ENCODE assay signal across 17 cellular contexts in the genomic region with DNA sequence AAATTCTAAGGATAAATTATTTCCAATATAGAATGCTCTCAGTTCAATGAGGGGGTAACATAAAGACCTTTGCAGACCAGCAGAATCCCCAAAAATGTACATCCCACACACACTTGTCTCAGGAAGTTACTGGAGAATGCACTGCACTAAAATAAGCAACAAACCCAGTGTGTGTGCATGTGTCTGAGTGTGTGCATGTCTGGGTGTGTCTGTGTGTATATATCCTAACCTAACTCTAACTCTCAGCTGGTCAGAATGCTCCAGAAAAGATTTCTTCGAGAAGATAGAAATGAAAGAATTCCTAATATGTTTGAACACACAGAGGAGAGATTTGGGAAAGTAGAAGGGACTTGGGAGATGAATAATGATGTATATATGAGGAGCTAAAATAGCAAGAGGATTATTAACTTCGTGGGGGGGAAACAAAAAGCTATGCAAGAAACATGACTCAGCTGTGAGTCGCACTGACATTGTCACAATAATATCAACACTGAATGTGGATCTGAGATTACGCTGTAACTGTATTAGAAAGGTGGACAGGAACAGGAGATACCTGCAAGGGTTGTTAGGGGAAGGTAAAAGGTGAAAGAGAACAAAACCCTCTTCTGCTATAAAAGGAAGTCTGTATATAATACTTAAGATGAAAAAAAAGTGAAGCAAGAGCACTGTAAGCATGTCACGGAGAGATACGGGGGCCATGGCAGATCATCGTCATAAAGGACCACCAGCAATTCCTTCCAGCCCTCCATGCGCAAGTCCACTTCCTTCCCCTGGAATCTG. TPM values are rescaled to one million over a fixed set of nuclear protein-coding genes. Genes with fewer than 3 reads are reported as not detected.
DNase-seq lines count a peak whose midpoint lies in the region; ATAC-seq, FAIRE-seq and TF ChIP-seq lines count a peak whose summit lies in the region.
"Had no signal": no experiment of that assay in that cellular context is flagged by ENCODE, and none has a peak within 500 bp of the region (broad histone marks: within the 10 kb centered on the region; RNA-seq: fewer than 3 reads in every experiment).

No MANE protein-coding gene starts in this region.

- H3K4me1 ChIP-seq in left lung: peaks cover 0 to 23% of the 10 kb centered on the region in 2 donors
- H3K4me1 ChIP-seq in OCI-LY7 (ENCODE audit: insufficient read depth, low read length, poor library complexity, severe bottlenecking): no peaks in the 10 kb centered on the region

- no peaks in the 10 kb centered on the region for H3K36me3 ChIP-seq in left lung
- H3K36me3 ChIP-seq in OCI-LY7 (ENCODE audit: insufficient read depth, low read length): no peaks in the 10 kb centered on the region
- H3K36me3 ChIP-seq: BLaER1 had no signal

- no peak overlapping the region for H3K4me3 ChIP-seq in AG10803 (ENCODE audit: low read length)
- H3K4me3 ChIP-seq in cardiac fibroblast (replicated peaks in 1 of 2; ENCODE audit: low read depth in 2 of 2, low read length in 2 of 2): no peak overlapping the region
- H3K4me3 ChIP-seq in left lung: no peak overlapping the region
- no peak overlapping the region for H3K4me3 ChIP-seq in OCI-LY7 (ENCODE audit: low read depth, low read length, poor library complexity, severe bottlenecking)
- H3K4me3 ChIP-seq: BLaER1 had no signal

- intact Hi-C loops in left lung (cut with DNase I) (no loop called here), OCI-LY7 (cut with micrococcal nuclease; ENCODE audit: unreplicated experiment) (no loop called here)

- no peak for FAIRE-seq in D721Med (lab: Jason Lieb, UNC)
- FAIRE-seq: GM12891 had no signal

- H2AFZ ChIP-seq in OCI-LY7 (ENCODE audit: low read length): no peak overlapping the region

- POLR2A ChIA-PET in OCI-LY7 (lab: Charles Lee): interaction anchor here (0.6 to 0.9 kb wide), 2 partner anchors 20 to 82 kb away, joined by 3 read pairs; no protein-coding TSS in a partner anchor

- BruUV-seq in OCI-LY7 (replicated peaks; lab: Mats Ljungman, UMichigan): no TSS peak

- CTCF ChIA-PET in OCI-LY7 (lab: Charles Lee; ENCODE audit: unreplicated experiment): no interaction called here

- H3K27ac ChIP-seq in left lung: no peak overlapping the region
- H3K27ac ChIP-seq in OCI-LY7 (ENCODE audit: low read depth, low read length, poor library complexity, severe bottlenecking): no peak overlapping the region
- H3K27ac ChIP-seq: BLaER1 had no signal

- DNase-seq in AG10803 (ENCODE audit: low read depth) (peak; percentile 73), LHCN-M2 (ENCODE audit: low read depth) (peak; percentile 66), cardiac fibroblast (ENCODE audit: low read depth in 2 of 2) (peak; percentile 54 to 78), left lung (no peak), OCI-LY7 (ENCODE audit: low spot score) (no peak), T1000 (lab: John Stamatoyannopoulos, UW) (no peak), D721Med (ENCODE audit: insufficient read length, low spot score) (no peak)
- DNase-seq: activated CD4-positive, alpha-beta T cell treated with anti-CD3 and anti-CD28 coated beads, Interleukin-2, amount 10 ng/mL, durations not matched to agents 7 days and 5 days; activated T-cell treated with anti-CD3 and anti-CD28 coated beads, Interleukin-2, amount 50 U/mL, for 48 hours; dermis blood vessel endothelial cell; DND-41; OCI-M1; stimulated activated CD4-positive, alpha-beta T cell treated with anti-CD3 and anti-CD28 coated beads, Interleukin-1b, Interleukin-23, amount 100 ng/mL, for 48 hours had no signal

- H4K20me1 ChIP-seq in OCI-LY7 (ENCODE audit: insufficient read depth, low read length): no peaks in the 10 kb centered on the region
- H4K20me1 ChIP-seq: BLaER1 had no signal

- H3K9me2 ChIP-seq in OCI-LY7 (ENCODE audit: insufficient read depth, low read length): no peaks in the 10 kb centered on the region

- ATAC-seq in left lung (peak; percentile 31), GM19328 (IDR thresholded peaks at IDR 0.05; ENCODE audit: unreplicated experiment) (no peak)

- H3K79me2 ChIP-seq in OCI-LY7 (ENCODE audit: insufficient read depth, low read depth, low read length): no peaks in the 10 kb centered on the region

- H3K4me2 ChIP-seq in OCI-LY7 (ENCODE audit: low read length): no peak overlapping the region
- H3K4me2 ChIP-seq: BLaER1 had no signal

- H3K27me3 ChIP-seq in left lung: no peaks in the 10 kb centered on the region
- H3K27me3 ChIP-seq: BLaER1 had no signal

- H3K9me3 ChIP-seq in left lung (no peaks in the 10 kb centered on the region), OCI-LY7 (ENCODE audit: low read length) (no peaks in the 10 kb centered on the region)

- TF ChIP-seq CTCF in AG10803 (conservative IDR thresholded peaks at IDR 0.05; ENCODE audit: low read length): no peak
- TF ChIP-seq CTCF in cardiac fibroblast (IDR thresholded peaks at IDR 0.05; ENCODE audit: low read depth, low read length): no peak
- no peak for TF ChIP-seq CTCF in left lung (IDR thresholded peaks at IDR 0.05)
- no peak for TF ChIP-seq CTCF in OCI-LY7 (conservative IDR thresholded peaks at IDR 0.05; ENCODE audit: low read length)
- no peak for TF ChIP-seq CTCF in D721Med (IDR thresholded peaks at IDR 0.05; ENCODE audit: insufficient read depth, missing control alignments)

RNA-seq across cellular contexts. Expression of a gene that starts 11.1 kb away (rescaled TPM):
- total RNA-seq in LHCN-M2 (2014; rRNA removed) (0.32 and 1.1 TPM in 2 replicates), left lung (10 to 100 TPM; 32.9 to 45.2 TPM), OCI-LY7 (2022) (not detected in 2 replicates)
- polyA plus RNA-seq in LHCN-M2 (2012): 0.07 TPM
- total RNA-seq in OCI-LY7 (2014; rRNA removed; shearing (Covaris generic)): not detected in 2 replicates
- total RNA-seq: activated CD4-positive, alpha-beta T cell treated with anti-CD3 and anti-CD28 coated beads, Interleukin-2, amount 10 ng/mL, durations not matched to agents 7 days and 5 days; T-helper 1 cell treated with Interleukin-12 subunit alpha and Interleukin-12 subunit beta and Interleukin-4 antibody, amounts not matched to agents 30 ng/mL and 1 ng/mL, for 36 hours had no signal

Comparison
In these comparisons a context has a peak if more than half of its experiments do, and no peak if none do; other contexts are left out.
1. DNase-seq: peak in AG10803 (single experiment), LHCN-M2 (single experiment) and cardiac fibroblast (2 of 2); none in left lung (0 of 2), OCI-LY7 (single experiment), T1000 (single experiment) and D721Med (single experiment).
2. RNA of a gene that starts 11.1 kb away (total RNA-seq): 32.9 to 45.2 TPM in left lung; 0.32 to 1.1 TPM in LHCN-M2 and not detected in OCI-LY7; every median in the first group is over 10 times any median in the second.